ENCODE assay signal across 18 cellular contexts in the genomic region with DNA sequence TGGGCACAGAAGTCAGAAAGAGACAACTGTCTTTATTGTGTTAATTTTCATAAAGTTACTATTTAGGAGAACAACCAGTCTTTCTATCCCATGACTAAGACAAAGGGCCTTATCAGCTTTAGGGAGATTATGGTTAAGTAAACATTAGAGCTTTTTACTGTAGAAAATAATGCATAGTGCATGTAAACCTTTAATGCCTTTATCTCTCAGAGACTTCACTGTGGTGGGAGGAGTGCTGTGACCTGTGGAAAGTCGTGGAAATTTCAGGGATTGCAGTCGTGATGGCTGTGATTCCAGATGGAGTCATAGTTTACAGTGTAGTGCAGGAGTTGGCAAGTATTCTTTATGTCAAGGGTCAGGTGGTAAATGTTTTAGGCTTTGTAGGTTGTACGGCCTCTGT. TPM values are rescaled to one million over a fixed set of nuclear protein-coding genes. Genes with fewer than 3 reads are reported as not detected.
DNase-seq lines count a peak whose midpoint lies in the region; ATAC-seq, FAIRE-seq and TF ChIP-seq lines count a peak whose summit lies in the region.
"Had no signal": no experiment of that assay in that cellular context is flagged by ENCODE, and none has a peak within 500 bp of the region (broad histone marks: within the 10 kb centered on the region; RNA-seq: fewer than 3 reads in every experiment).

No MANE protein-coding gene starts in this region.

- no peaks in the 10 kb centered on the region for H3K9me3 ChIP-seq in subcutaneous abdominal adipose tissue (ENCODE audit: control insufficient read depth in 5 of 5, low read length in 5 of 5)
- H3K9me3 ChIP-seq: SK-N-SH had no signal

- peaks cover 3% of the 10 kb centered on the region for H3K36me3 Mint-ChIP-seq in memory B cell
- H3K36me3 Mint-ChIP-seq: activated CD4-positive, alpha-beta memory T cell treated with anti-CD3 and anti-CD28 coated beads for 36 hours had no signal

- peak overlapping the region; percentile 66 for H3K27ac ChIP-seq in subcutaneous abdominal adipose tissue (ENCODE audit: low read depth, low read length)

- peaks cover 0 to 23% (median 16%) of the 10 kb centered on the region in 5 donors for H3K4me1 ChIP-seq in subcutaneous abdominal adipose tissue (ENCODE audit: control insufficient read depth in 5 of 5, insufficient read depth in 5 of 5, low read length in 5 of 5)

- peak overlapping the region; percentile 71 for H3K27ac Mint-ChIP-seq in memory B cell
- H3K27ac Mint-ChIP-seq: activated CD4-positive, alpha-beta memory T cell treated with anti-CD3 and anti-CD28 coated beads for 36 hours; activated naive CD8-positive, alpha-beta T cell treated with anti-CD3 and anti-CD28 coated beads, Interleukin-2, amount 50 U/mL, for 24 hours; B cell had no signal

- DNase-seq in LoVo (ENCODE audit: low spot score) (peak; percentile 28), bronchial epithelial cell (ENCODE audit: low read depth) (peak; percentile 27), memory B cell (ENCODE audit: low spot score in 2 of 2) (no peak), foreskin melanocyte (no peak), COLO668 (lab: John Stamatoyannopoulos, UW; ENCODE audit: unreplicated experiment) (no peak)
- DNase-seq: activated CD4-positive, alpha-beta memory T cell treated with anti-CD3 and anti-CD28 coated beads for 36 hours; activated naive CD8-positive, alpha-beta T cell treated with anti-CD3 and anti-CD28 coated beads, Interleukin-2, amount 50 U/mL, for 24 hours; cerebellar nuclear complex; NCI-H1694 treated with DMSO at 0.1 percent for 48 hours; NCI-H524; posterior cingulate gyrus; SK-N-SH had no signal

- H3K36me3 ChIP-seq in bronchial epithelial cell (ENCODE audit: control insufficient read depth, insufficient read depth, low read length) (no peaks in the 10 kb centered on the region), subcutaneous abdominal adipose tissue (ENCODE audit: control insufficient read depth in 5 of 5, insufficient read depth in 5 of 5, low read length in 5 of 5) (no peaks in the 10 kb centered on the region)

- no peaks in the 10 kb centered on the region for H3K9me3 Mint-ChIP-seq in memory B cell
- H3K9me3 Mint-ChIP-seq: activated CD4-positive, alpha-beta memory T cell treated with anti-CD3 and anti-CD28 coated beads for 36 hours; activated naive CD8-positive, alpha-beta T cell treated with anti-CD3 and anti-CD28 coated beads, Interleukin-2, amount 50 U/mL, for 24 hours had no signal

- H3K4me1 Mint-ChIP-seq in memory B cell: peaks cover 23% of the 10 kb centered on the region

- peak overlapping the region in 3 of 5 donors; percentile 5 to 27 (median 10) for H3K9ac ChIP-seq in subcutaneous abdominal adipose tissue (ENCODE audit: low read length in 5 of 5)
- H3K9ac ChIP-seq: SK-N-SH had no signal

- H3K27me3 Mint-ChIP-seq in memory B cell: no peaks in the 10 kb centered on the region
- H3K27me3 Mint-ChIP-seq: activated CD4-positive, alpha-beta memory T cell treated with anti-CD3 and anti-CD28 coated beads for 36 hours; activated naive CD8-positive, alpha-beta T cell treated with anti-CD3 and anti-CD28 coated beads, Interleukin-2, amount 50 U/mL, for 24 hours; B cell had no signal

- H3K4me3 Mint-ChIP-seq in memory B cell: no peak overlapping the region
- H3K4me3 Mint-ChIP-seq: activated CD4-positive, alpha-beta memory T cell treated with anti-CD3 and anti-CD28 coated beads for 36 hours; activated naive CD8-positive, alpha-beta T cell treated with anti-CD3 and anti-CD28 coated beads, Interleukin-2, amount 50 U/mL, for 24 hours; B cell had no signal

- H3K4me3 ChIP-seq in bronchial epithelial cell (ENCODE audit: low read depth, low read length) (no peak overlapping the region), subcutaneous abdominal adipose tissue (ENCODE audit: low read depth in 1 of 5, low read length in 5 of 5) (no peak overlapping the region)

- TF ChIP-seq CTCF in bronchial epithelial cell (IDR thresholded peaks at IDR 0.05; ENCODE audit: insufficient read depth, low read length, severe bottlenecking): no peak

- no peak for ATAC-seq in memory B cell (ENCODE audit: low read depth)
- no peak for ATAC-seq in GM21381 (IDR thresholded peaks at IDR 0.05; ENCODE audit: unreplicated experiment)
- no peak for ATAC-seq in GM19351 (IDR thresholded peaks at IDR 0.05; ENCODE audit: unreplicated experiment)
- ATAC-seq: activated naive CD8-positive, alpha-beta T cell treated with anti-CD3 and anti-CD28 coated beads, Interleukin-2, amount 50 U/mL, for 24 hours had no signal

- H3K27me3 ChIP-seq in bronchial epithelial cell (ENCODE audit: control insufficient read depth, insufficient read depth, low read length) (no peaks in the 10 kb centered on the region), subcutaneous abdominal adipose tissue (ENCODE audit: control insufficient read depth in 5 of 5, insufficient read depth in 4 of 5, low read length in 5 of 5) (no peaks in the 10 kb centered on the region)

- FAIRE-seq in bronchial epithelial cell (lab: Jason Lieb, UNC): no peak
- FAIRE-seq: islet of Langerhans, TTC549 had no signal

RNA-seq across cellular contexts. Expression of a gene that starts 15.8 kb away (rescaled TPM):
- total RNA-seq in bronchial epithelial cell: 5.3 and 6.4 TPM in 2 replicates

Comparison
In these comparisons a context has a peak if more than half of its experiments do, and no peak if none do; other contexts are left out.
1. DNase-seq: peak in LoVo (single experiment) and bronchial epithelial cell (single experiment); none in memory B cell (0 of 2), foreskin melanocyte (single experiment) and COLO668 (single experiment).